Comparison of ENCODE assay signal across 12 cellular contexts in genomic region chr19:30237146-30237545, GRCh38.
DNase-seq lines count a peak whose midpoint lies in the region; ATAC-seq lines count a peak whose summit lies in the region.
"Had no signal": no experiment of that assay in that cellular context is flagged by ENCODE, and none has a peak within 500 bp of the region (broad histone marks: within the 10 kb centered on the region; RNA-seq: fewer than 3 reads in every experiment).

No MANE protein-coding gene starts in this region.

- H4K5ac ChIP-seq in mesendoderm (ENCODE audit: low read length) = no peak overlapping the region

- no peak overlapping the region for H3K9ac ChIP-seq in mesendoderm (ENCODE audit: low read length)

- no peak overlapping the region for H3K4me2 ChIP-seq in mesendoderm (ENCODE audit: low read length)

- H2BK5ac ChIP-seq in mesendoderm (ENCODE audit: low read length) = no peak overlapping the region

- no peak overlapping the region for H3K18ac ChIP-seq in mesendoderm (ENCODE audit: low read length)

- no peak overlapping the region for H2BK120ac ChIP-seq in mesendoderm (ENCODE audit: low read depth, low read length)

- H3K79me2 ChIP-seq in mesendoderm (ENCODE audit: control insufficient read depth, insufficient read depth, low read length) = no peaks in the 10 kb centered on the region

- DNase-seq in H7 = peak; percentile 65
- peak; percentile 28 for DNase-seq in mesendoderm
- DNase-seq: Calu3; CD4-positive, alpha-beta memory T cell; COR-L47; DMS53; DMS79 treated with DMSO at 0.1 percent for 48 hours had no signal

- no peak overlapping the region for H3K4ac ChIP-seq in mesendoderm (ENCODE audit: low read depth, low read length)

- H3K4me1 ChIP-seq in mesendoderm (ENCODE audit: control insufficient read depth, low read depth, low read length) = no peaks in the 10 kb centered on the region
- H3K4me1 ChIP-seq: HAP-1 had no signal

- H2AK5ac ChIP-seq in mesendoderm (ENCODE audit: low read length) = no peak overlapping the region

- H3K4me3 ChIP-seq in H7 (ENCODE audit: insufficient read depth, low read depth, low read length) (no peak overlapping the region), mesendoderm (ENCODE audit: low read length) (no peak overlapping the region)
- H3K4me3 ChIP-seq: HAP-1 had no signal

- H3K27me3 ChIP-seq in H7 (ENCODE audit: control insufficient read depth, insufficient read depth, low read length) (no peaks in the 10 kb centered on the region; the same call in 1 of the 2 replicates), mesendoderm (ENCODE audit: insufficient read depth, low read length, poor library complexity) (no peaks in the 10 kb centered on the region)

- no peak overlapping the region for H3K23ac ChIP-seq in mesendoderm (ENCODE audit: low read length)

- H4K8ac ChIP-seq in mesendoderm (ENCODE audit: low read depth, low read length) = no peak overlapping the region

- no peak overlapping the region for H3K56ac ChIP-seq in mesendoderm (ENCODE audit: low read length)

- peak overlapping the region; percentile 60 for H3K27ac ChIP-seq in cingulate gyrus (ENCODE audit: low read depth, low read length)
- H3K27ac ChIP-seq in mesendoderm (ENCODE audit: low read depth, low read length) = no peak overlapping the region

- no peak overlapping the region for H2BK15ac ChIP-seq in mesendoderm (replicated peaks; ENCODE audit: low read depth)

- H3K79me1 ChIP-seq in mesendoderm (ENCODE audit: low read length) = no peaks in the 10 kb centered on the region

- no CpG with 5 or more reads among the region's 5 CpGs for WGBS in mesendoderm (ENCODE audit: extremely low coverage, insufficient coverage, low lambda C conversion rate)

- ATAC-seq in GM18907 (IDR thresholded peaks at IDR 0.05; ENCODE audit: unreplicated experiment) (no peak), GM21526 (IDR thresholded peaks at IDR 0.05; ENCODE audit: low FRiP score, unreplicated experiment) (no peak), GM19324 (IDR thresholded peaks at IDR 0.05; ENCODE audit: low FRiP score, unreplicated experiment) (no peak)

- H3K36me3 ChIP-seq in H7 (replicated peaks; ENCODE audit: control insufficient read depth, insufficient read depth, low read length) (no peaks in the 10 kb centered on the region), mesendoderm (ENCODE audit: control insufficient read depth, insufficient read depth, low read length) (no peaks in the 10 kb centered on the region)
